Comparison of ENCODE assay signal across 1 cellular context in the genomic region with DNA sequence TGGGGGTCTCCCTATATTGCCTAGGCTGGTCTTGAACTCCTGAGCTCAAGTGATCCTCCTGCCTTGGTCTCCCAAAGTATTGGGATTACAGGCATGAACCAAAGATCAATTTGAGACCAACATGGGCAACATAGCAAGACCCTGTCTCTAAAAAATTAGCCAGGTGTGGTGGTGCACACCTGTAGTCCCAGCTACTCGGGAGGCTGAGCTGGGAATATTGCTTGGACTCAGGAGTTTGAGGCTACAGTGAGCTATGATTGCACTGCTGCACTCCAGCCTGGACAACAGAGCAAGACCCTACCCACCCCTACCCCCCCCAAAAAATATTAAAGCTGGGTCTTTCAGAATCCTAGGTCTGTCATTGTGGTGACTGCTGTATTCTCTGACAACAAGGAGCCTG. TPM values are rescaled to one million over a fixed set of nuclear protein-coding genes. Genes with fewer than 3 reads are reported as not detected.
"Had no signal": no experiment of that assay in that cellular context is flagged by ENCODE, and none has a peak within 500 bp of the region (broad histone marks: within the 10 kb centered on the region; RNA-seq: fewer than 3 reads in every experiment).

No MANE protein-coding gene starts in this region.

RNA-seq across cellular contexts. Expression of gene ARHGAP23, which starts 9.0 kb away (rescaled TPM):
- polyA plus RNA-seq: IgD-negative memory B cell had no signal
